25 cellular contexts compared by ENCODE assay signal in the genomic region with DNA sequence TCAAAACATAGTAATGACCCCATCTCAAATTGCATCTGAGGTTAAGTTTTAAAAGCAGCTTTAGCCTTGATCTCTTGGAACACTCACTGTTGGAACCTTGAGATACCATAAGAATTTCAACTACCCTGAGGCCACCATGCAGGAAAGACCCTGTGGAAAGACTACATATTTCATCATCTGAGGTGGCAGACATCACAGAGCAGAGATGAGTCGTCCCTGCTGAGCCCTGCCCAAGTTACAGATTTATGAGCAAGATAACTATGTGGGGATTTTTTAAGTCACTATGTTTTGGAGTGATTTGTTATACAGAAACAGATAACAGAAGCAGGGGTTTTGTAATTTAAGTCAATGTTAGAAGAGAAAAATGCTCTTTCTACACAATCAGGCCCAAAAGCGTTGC.
"Had no signal": no experiment of that assay in that cellular context is flagged by ENCODE, and none has a peak within 500 bp of the region (broad histone marks: within the 10 kb centered on the region; RNA-seq: fewer than 3 reads in every experiment).

No MANE protein-coding gene starts in this region.

- FAIRE-seq: endometrium, frontal cortex had no signal

- DNase-seq: cortex of kidney; effector memory CD8-positive, alpha-beta T cell; hypothalamus; immature natural killer cell; islet precursor cell; kidney glomerular epithelial cell; mesenchymal stem cell; midbrain; naive thymus-derived CD4-positive, alpha-beta T cell; psoas muscle; right cardiac atrium; spleen; stimulated activated CD4-positive, alpha-beta T cell treated with anti-CD3 and anti-CD28 coated beads, Interleukin-4, amount 100 ng/mL, for 4 hours; stimulated activated naive CD8-positive, alpha-beta T cell treated with anti-CD3 and anti-CD28 coated beads, Interleukin-15, Interleukin-2, amounts not matched to agents 100 U/mL and 50 U/mL, for 24 hours; substantia nigra; testis; tibial artery; upper lobe of left lung; uterus had no signal

- H3K4me3 ChIP-seq: lung, neural progenitor cell, psoas muscle, skin epidermis, spleen, testis, tibial artery, upper lobe of left lung, uterus had no signal

- H3K4me1 ChIP-seq: neural progenitor cell, psoas muscle, spleen, tibial artery, upper lobe of left lung, uterus had no signal

- H3K27ac ChIP-seq: neural progenitor cell, psoas muscle, skin epidermis, spleen, testis, tibial artery, upper lobe of left lung, uterus had no signal

- H3K27me3 ChIP-seq: neural progenitor cell, spleen, testis, tibial artery, upper lobe of left lung, uterus had no signal

- ATAC-seq: effector memory CD8-positive, alpha-beta T cell; naive thymus-derived CD4-positive, alpha-beta T cell; psoas muscle; right cardiac atrium; stimulated activated memory B cell treated with anti-CD40 and anti-IgM and Interleukin-4, amounts not matched to agents 10 μg/mL and 1 μg/mL and 100 μg/mL, for 72 hours; stimulated activated naive CD8-positive, alpha-beta T cell treated with anti-CD3 and anti-CD28 coated beads, Interleukin-15, Interleukin-2, amounts not matched to agents 100 U/mL and 50 U/mL, for 24 hours had no signal

- H3K36me3 ChIP-seq: neural progenitor cell, spleen, upper lobe of left lung, uterus had no signal

- H3K9ac ChIP-seq: neural progenitor cell had no signal

- H2AFZ ChIP-seq: neural progenitor cell had no signal

- H3K4me2 ChIP-seq: neural progenitor cell had no signal

- H3K9me3 ChIP-seq: psoas muscle, testis, uterus had no signal
